In the genomic region with DNA sequence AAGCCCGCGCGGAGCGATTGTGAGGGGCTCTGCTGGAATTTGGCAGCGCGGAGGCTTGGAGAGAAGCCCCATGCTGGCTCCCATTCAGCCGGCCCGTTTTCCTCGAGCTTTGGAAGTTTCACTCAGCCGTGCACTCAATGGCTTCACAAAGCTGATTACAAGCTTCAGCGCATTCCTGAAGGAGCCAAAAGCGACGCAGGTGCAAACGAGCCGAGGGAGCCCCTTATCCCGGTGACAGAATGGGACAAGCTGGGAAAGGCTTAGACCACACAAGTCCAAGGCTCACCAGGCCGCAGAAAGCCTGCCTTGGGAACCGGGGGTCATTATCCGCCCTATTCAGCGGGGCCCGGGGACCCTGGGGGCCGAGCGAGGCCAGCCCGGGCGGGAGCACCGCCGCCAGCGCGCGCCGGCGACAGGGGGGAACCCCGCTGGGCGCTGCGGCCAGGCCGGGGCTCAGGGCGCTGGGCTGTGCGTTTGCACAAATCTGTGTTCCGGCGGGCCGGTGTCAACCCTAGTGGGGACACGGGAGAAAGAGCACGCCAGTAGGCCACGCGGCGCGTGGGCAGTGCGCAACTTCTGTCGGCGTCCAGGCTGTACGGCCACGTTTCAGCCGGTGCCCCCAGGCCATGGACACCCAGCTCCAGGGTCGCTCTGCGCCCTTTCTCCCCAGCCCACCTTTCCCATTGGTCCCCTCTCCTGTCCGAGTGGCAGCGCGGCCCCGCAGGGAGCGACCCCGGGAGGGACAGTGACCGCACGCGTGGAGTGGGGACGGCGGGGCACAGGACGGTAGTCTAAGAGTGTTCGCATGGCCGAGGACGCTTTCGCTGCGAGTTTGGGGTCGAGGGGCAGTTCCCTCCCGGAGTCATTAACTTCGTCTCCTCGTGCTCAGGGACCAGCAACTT, we compare ENCODE assay signal across 21 cellular contexts. TPM values are rescaled to one million over a fixed set of nuclear protein-coding genes. Genes with fewer than 3 reads are reported as not detected.
A peak's percentile ranks its signal among the peaks of the same experiment; 100 is the strongest.
DNase-seq lines count a peak whose midpoint lies in the region; ATAC-seq lines count a peak whose summit lies in the region.
"Had no signal": no experiment of that assay in that cellular context is flagged by ENCODE, and none has a peak within 500 bp of the region (broad histone marks: within the 10 kb centered on the region; RNA-seq: fewer than 3 reads in every experiment).

No MANE protein-coding gene starts in this region.

- in situ Hi-C loops in G401 (cut with HindIII; ENCODE audit: low sequenced_read_pairs), result no loop called here

- DNase-seq in G401 (ENCODE audit: low spot score), result peak; percentile 5
- DNase-seq in left lobe of liver (ENCODE audit: low spot score), result no peak
- DNase-seq in retina, result peak; percentile 83
- no peak for DNase-seq in left colon
- DNase-seq in HuH-7.5 (ENCODE audit: low spot score), result no peak
- DNase-seq in T-cell, result no peak
- DNase-seq: activated CD4-positive, CD25-positive, alpha-beta regulatory T cell treated with anti-CD3 and anti-CD28 coated beads, Interleukin-2, amount 50 U/mL, for 72 hours; activated effector memory CD4-positive, alpha-beta T cell treated with anti-CD3 and anti-CD28 coated beads, Interleukin-2, amount 50 U/mL, for 16 hours; Caco-2; GF-D8; HCEC 1CT; left ventricle myocardium superior; NCI-H187; NCI-H446; SHP77 treated with DMSO at 0.1 percent for 48 hours; stimulated activated naive CD8-positive, alpha-beta T cell treated with anti-CD3 and anti-CD28 coated beads, Interleukin-15, amount 100 ng/mL, for 72 hours had no signal

- H3K4me3 ChIP-seq in ectodermal cell (ENCODE audit: insufficient read depth, low read depth, low read length), result peak overlapping the region; percentile 64
- H3K4me3 ChIP-seq: coronary artery had no signal

- H3K27ac Mint-ChIP-seq in T-cell, result no peak overlapping the region
- H3K27ac Mint-ChIP-seq: stimulated activated naive CD8-positive, alpha-beta T cell treated with anti-CD3 and anti-CD28 coated beads, Interleukin-15, amount 100 ng/mL, for 72 hours had no signal

- POLR2A ChIA-PET in T-cell (lab: Charles Lee), result no interaction called here

- H3K4me3 Mint-ChIP-seq in T-cell, result no peak overlapping the region
- H3K4me3 Mint-ChIP-seq: stimulated activated naive CD8-positive, alpha-beta T cell treated with anti-CD3 and anti-CD28 coated beads, Interleukin-15, amount 100 ng/mL, for 72 hours had no signal

- intact Hi-C loops in left colon (cut with DNase I, micrococcal nuclease), result no loop called here

- ATAC-seq in left lobe of liver (peak; percentile 32), left colon (no peak), T-cell (replicated peaks in 1 of 4) (no peak), GM19455 (IDR thresholded peaks at IDR 0.05; ENCODE audit: unreplicated experiment) (no peak)
- ATAC-seq: esophagus mucosa; left ventricle myocardium superior; stimulated activated naive CD8-positive, alpha-beta T cell treated with anti-CD3 and anti-CD28 coated beads, Interleukin-15, amount 100 ng/mL, for 72 hours had no signal

- peaks cover 3% of the 10 kb centered on the region for H3K27me3 ChIP-seq in ectodermal cell (ENCODE audit: control insufficient read depth, insufficient read depth, low read length, poor library complexity, severe bottlenecking)

- H3K27me3 Mint-ChIP-seq in T-cell, result peaks cover 52 to 64% of the 10 kb centered on the region in 2 donors

- H3K27ac ChIP-seq in ectodermal cell (ENCODE audit: insufficient read depth, low read depth, low read length, poor library complexity, severe bottlenecking), result peak overlapping the region; percentile 95
- H3K27ac ChIP-seq: coronary artery had no signal

- H3K4me1 ChIP-seq in ectodermal cell (ENCODE audit: control insufficient read depth, insufficient read depth, low read length), result peaks cover 43% of the 10 kb centered on the region
- H3K4me1 ChIP-seq: Caco-2 had no signal

- CTCF ChIA-PET in T-cell (lab: Charles Lee), result no interaction called here

- H3K36me3 Mint-ChIP-seq in T-cell, result no peaks in the 10 kb centered on the region

- peaks cover 0 to 5% (median 0%) of the 10 kb centered on the region in 3 donors for H3K4me1 Mint-ChIP-seq in T-cell
- H3K4me1 Mint-ChIP-seq: stimulated activated naive CD8-positive, alpha-beta T cell treated with anti-CD3 and anti-CD28 coated beads, Interleukin-15, amount 100 ng/mL, for 72 hours had no signal

- no peaks in the 10 kb centered on the region for H3K36me3 ChIP-seq in ectodermal cell (ENCODE audit: control insufficient read depth, insufficient read depth, low read length)

- no peaks in the 10 kb centered on the region for H3K9me3 Mint-ChIP-seq in T-cell
- H3K9me3 Mint-ChIP-seq: stimulated activated naive CD8-positive, alpha-beta T cell treated with anti-CD3 and anti-CD28 coated beads, Interleukin-15, amount 100 ng/mL, for 72 hours had no signal

- WGBS in ectodermal cell, 2 experiments, result 0% methylated on average over 76 of the region's 76 CpGs

- no peaks in the 10 kb centered on the region for H3K9me3 ChIP-seq in ectodermal cell (ENCODE audit: control insufficient read depth, low read length)
- H3K9me3 ChIP-seq: Caco-2 had no signal

RNA-seq across cellular contexts. Expression of a gene that starts 37.3 kb away (rescaled TPM):
- total RNA-seq in G401 (2014; rRNA removed; shearing (Covaris generic)), result not detected in 2 replicates
- 48.3 TPM for polyA plus RNA-seq in ectodermal cell (2013, experiment 1 of 4)
- polyA plus RNA-seq in ectodermal cell (2013, experiment 2 of 4), result 50.4 TPM
- polyA plus RNA-seq in ectodermal cell (2013, experiment 3 of 4), result 44.7 TPM
- 48.0 TPM for polyA plus RNA-seq in ectodermal cell (2013, experiment 4 of 4)
- total RNA-seq in left lobe of liver, result not detected
- under 1 TPM in 1 of 2 donors, not detected in 1; 0.08 TPM for total RNA-seq in left colon
- total RNA-seq in T-cell, result not detected
- total RNA-seq: esophagus mucosa; left ventricle myocardium superior; T-helper 2 cell treated with Interferon-gamma antibody and Interleukin-4, amounts not matched to agents 100 ng/mL and 5 ng/mL, for 36 hours had no signal

Comparison
In these comparisons a context has a peak if more than half of its experiments do, and no peak if none do; other contexts are left out.
1. DNase-seq: peak in G401 (single experiment) and retina (single experiment); none in left lobe of liver (single experiment), left colon (0 of 2), HuH-7.5 (single experiment) and T-cell (0 of 34).